In the genomic region with DNA sequence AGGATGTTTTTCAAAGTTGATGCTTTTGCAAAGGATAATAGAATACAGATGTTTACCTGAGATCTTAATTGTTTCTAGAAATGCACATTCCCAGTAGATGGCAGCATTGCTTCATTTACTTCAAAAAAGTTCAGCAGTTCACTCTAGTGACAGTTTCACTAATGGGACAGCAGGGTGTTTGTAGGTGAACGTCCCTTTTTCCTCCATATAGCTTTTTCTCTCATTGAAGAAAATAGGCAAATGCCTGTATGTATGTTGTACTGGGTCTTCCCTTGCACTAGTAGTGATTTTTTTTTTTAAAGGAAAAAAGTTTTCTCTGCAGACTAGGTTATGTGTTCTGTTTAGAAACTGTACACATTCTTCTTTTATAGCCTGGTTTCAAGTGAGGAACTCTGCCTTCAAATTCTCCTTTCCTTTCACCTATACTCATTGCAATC, we compare ENCODE assay signal across 8 cellular contexts.
DNase-seq lines count a peak whose midpoint lies in the region; ATAC-seq and TF ChIP-seq lines count a peak whose summit lies in the region.

No MANE protein-coding gene starts in this region.

- peak; percentile 27 to 94 (median 78) for TF ChIP-seq CTCF in Peyer's patch (IDR thresholded peaks at IDR 0.05)

- H3K36me3 Mint-ChIP-seq in activated CD8-positive, alpha-beta memory T cell treated with anti-CD3 and anti-CD28 coated beads, Interleukin-2, amount 10 ng/mL, durations not matched to agents 7 days and 5 days = no peaks in the 10 kb centered on the region

- H3K27ac ChIP-seq in Peyer's patch = no peak overlapping the region
- H3K27ac ChIP-seq in aorta (ENCODE audit: low read depth in 1 of 2, low read length in 2 of 2) = no peak overlapping the region

- H3K27me3 ChIP-seq in Peyer's patch (no peaks in the 10 kb centered on the region), aorta (ENCODE audit: control insufficient read depth in 1 of 2, insufficient read depth in 2 of 2, low read length in 1 of 2) (no peaks in the 10 kb centered on the region)

- H3K4me3 Mint-ChIP-seq in activated CD8-positive, alpha-beta memory T cell treated with anti-CD3 and anti-CD28 coated beads, Interleukin-2, amount 10 ng/mL, durations not matched to agents 7 days and 5 days = no peak overlapping the region

- no peak overlapping the region for H3K27ac Mint-ChIP-seq in activated CD8-positive, alpha-beta memory T cell treated with anti-CD3 and anti-CD28 coated beads, Interleukin-2, amount 10 ng/mL, durations not matched to agents 7 days and 5 days

- no peaks in the 10 kb centered on the region for H3K9me3 Mint-ChIP-seq in activated CD8-positive, alpha-beta memory T cell treated with anti-CD3 and anti-CD28 coated beads, Interleukin-2, amount 10 ng/mL, durations not matched to agents 7 days and 5 days (ENCODE audit: low read depth)

- intact Hi-C loops in aorta (cut with DNase I) = loop anchor here (2.0 kb wide), 2 partner anchors 512 to 516 kb away; no protein-coding TSS in a partner anchor

- no peaks in the 10 kb centered on the region for H3K9me3 ChIP-seq in Peyer's patch
- no peaks in the 10 kb centered on the region for H3K9me3 ChIP-seq in aorta (ENCODE audit: control insufficient read depth, low read length)

- CTCF ChIA-PET in activated CD8-positive, alpha-beta memory T cell treated with anti-CD3 and anti-CD28 coated beads, Interleukin-2, amount 10 ng/mL, durations not matched to agents 7 days and 5 days (lab: Charles Lee) = interaction anchor here (0.7 to 10.8 kb wide), 18 partner anchors 9 to 582 kb away, joined by 3 to 212 read pairs (median 3); no protein-coding TSS in a partner anchor

- no peak overlapping the region for H3K4me3 ChIP-seq in Peyer's patch
- no peak overlapping the region for H3K4me3 ChIP-seq in aorta (ENCODE audit: low read length in 2 of 2)

- H3K36me3 ChIP-seq in Peyer's patch (no peaks in the 10 kb centered on the region), aorta (ENCODE audit: control insufficient read depth in 1 of 2, insufficient read depth in 2 of 2, low read length in 1 of 2) (no peaks in the 10 kb centered on the region)

- peak; percentile 75 for ATAC-seq in activated CD8-positive, alpha-beta memory T cell treated with anti-CD3 and anti-CD28 coated beads, Interleukin-2, amount 10 ng/mL, durations not matched to agents 7 days and 5 days
- peak; percentile 36 for ATAC-seq in GM19467 (IDR thresholded peaks at IDR 0.05; ENCODE audit: unreplicated experiment)
- no peak for ATAC-seq in aorta (ENCODE audit: low FRiP score)

- H3K4me1 Mint-ChIP-seq in activated CD8-positive, alpha-beta memory T cell treated with anti-CD3 and anti-CD28 coated beads, Interleukin-2, amount 10 ng/mL, durations not matched to agents 7 days and 5 days = peaks cover 28% of the 10 kb centered on the region

- DNase-seq in activated CD8-positive, alpha-beta memory T cell treated with anti-CD3 and anti-CD28 coated beads, Interleukin-2, amount 10 ng/mL, durations not matched to agents 7 days and 5 days = no peak
- DNase-seq in activated CD8-positive, alpha-beta memory T cell treated with anti-CD3 and anti-CD28 coated beads, Interleukin-2, amount 50 U/mL, for 48 hours = no peak
- DNase-seq in HT1080 (ENCODE audit: low read depth) (peak; percentile 50), Peyer's patch (no peak), mucosa of gallbladder (ENCODE audit: low spot score) (peak; percentile 34), aorta (no peak)
- DNase-seq in effector CD4-positive, alpha-beta T cell = peak; percentile 39

- H3K27me3 Mint-ChIP-seq in activated CD8-positive, alpha-beta memory T cell treated with anti-CD3 and anti-CD28 coated beads, Interleukin-2, amount 10 ng/mL, durations not matched to agents 7 days and 5 days = peaks cover 11% of the 10 kb centered on the region

- 0 to 3% methylated on average over 1 of the region's 1 CpG for WGBS in aorta, 2 donors

- TF ChIP-seq POLR2A in Peyer's patch (IDR thresholded peaks at IDR 0.05) = no peak

- peaks cover 0 to 5% (median 0%) of the 10 kb centered on the region in 4 donors for H3K4me1 ChIP-seq in Peyer's patch
- no peaks in the 10 kb centered on the region for H3K4me1 ChIP-seq in aorta (ENCODE audit: control insufficient read depth in 1 of 2, insufficient read depth in 2 of 2, low read length in 2 of 2)

Comparison
In these comparisons a context has a peak if more than half of its experiments do, and no peak if none do; other contexts are left out.
1. DNase-seq: peak in HT1080 (single experiment), effector CD4-positive, alpha-beta T cell (single experiment) and mucosa of gallbladder (single experiment); none in activated CD8-positive, alpha-beta memory T cell treated with anti-CD3 and anti-CD28 coated beads, Interleukin-2, amount 10 ng/mL, durations not matched to agents 7 days and 5 days (single experiment), activated CD8-positive, alpha-beta memory T cell treated with anti-CD3 and anti-CD28 coated beads, Interleukin-2, amount 50 U/mL, for 48 hours (single experiment), Peyer's patch (0 of 3) and aorta (0 of 2).